In the genomic region with DNA sequence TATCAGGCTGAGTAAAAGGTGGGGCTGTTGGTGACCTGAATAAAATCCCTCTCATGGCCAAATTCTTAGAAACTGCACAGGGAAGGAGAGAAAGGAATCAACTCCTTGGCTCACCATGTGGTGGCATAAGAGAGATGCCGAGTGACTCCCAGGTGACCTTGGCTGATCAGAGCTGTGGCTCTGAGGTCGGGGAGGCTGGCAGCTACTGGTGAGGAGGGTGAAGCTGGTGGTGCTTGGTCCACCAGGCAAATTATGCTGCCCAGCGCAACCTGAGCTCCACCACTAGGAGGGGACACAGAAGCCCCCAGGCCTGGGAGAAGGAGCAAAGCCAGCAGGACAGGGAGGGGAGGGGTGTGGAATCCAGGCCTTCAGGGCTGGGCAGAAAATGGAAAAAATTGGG, we compare ENCODE assay signal across 11 cellular contexts.
A peak's percentile ranks its signal among the peaks of the same experiment; 100 is the strongest.
DNase-seq lines count a peak whose midpoint lies in the region; ATAC-seq and TF ChIP-seq lines count a peak whose summit lies in the region.
"Had no signal": no experiment of that assay in that cellular context is flagged by ENCODE, and none has a peak within 500 bp of the region (broad histone marks: within the 10 kb centered on the region; RNA-seq: fewer than 3 reads in every experiment).

No MANE protein-coding gene starts in this region.

- no peak for DNase-seq in A673 (ENCODE audit: low spot score)
- no peak for DNase-seq in RWPE2 (ENCODE audit: low spot score)
- peak; percentile 57 for DNase-seq in left ventricle myocardium superior
- DNase-seq in ureter (ENCODE audit: low spot score): no peak
- DNase-seq in NCI-H146 (lab: John Stamatoyannopoulos, UW): no peak
- no peak for DNase-seq in activated effector memory CD4-positive, alpha-beta T cell treated with anti-CD3 and anti-CD28 coated beads, Interleukin-2, amount 50 U/mL, for 16 hours
- DNase-seq: activated CD4-positive, alpha-beta T cell treated with anti-CD3 and anti-CD28 coated beads, Interleukin-2, amount 50 U/mL, for 1 hour; kidney glomerular epithelial cell; NCI-H446 had no signal

- BruUV-seq in A673 (replicated peaks; lab: Mats Ljungman, UMichigan): no TSS peak

- POLR2A ChIA-PET in A673 (lab: Charles Lee; ENCODE audit: low non-redundant PET): no interaction called here

- H3K27me3 ChIP-seq in A673 (replicated peaks; ENCODE audit: insufficient read depth, low read depth, low read length, poor library complexity): no peaks in the 10 kb centered on the region
- no peaks in the 10 kb centered on the region for H3K27me3 ChIP-seq in RWPE2 (ENCODE audit: insufficient read depth, poor library complexity, severe bottlenecking)

- peak; percentile 16; the same call in 1 of the 2 replicates for TF ChIP-seq CTCF in A673 (conservative IDR thresholded peaks at IDR 0.05; ENCODE audit: low read depth, low read length)
- peak; percentile 28; the same call in 1 of the 3 replicates for TF ChIP-seq CTCF in GM12872 (IDR thresholded peaks at IDR 0.05; ENCODE audit: insufficient read depth, low read depth, low read length)
- peak; percentile 20 for TF ChIP-seq CTCF in RWPE2 (IDR thresholded peaks at IDR 0.05; ENCODE audit: poor library complexity, severe bottlenecking)

- CTCF ChIA-PET in A673 (lab: Charles Lee): interaction anchor here (1.4 kb wide), 1 partner anchor 545 kb away, joined by 3 read pairs; no protein-coding TSS in a partner anchor

- H3K4me3 ChIP-seq in A673 (ENCODE audit: low read depth, low read length, poor library complexity, severe bottlenecking) (no peak overlapping the region), RWPE2 (ENCODE audit: severe bottlenecking) (no peak overlapping the region)

- intact Hi-C loops in A673 (cut with micrococcal nuclease; ENCODE audit: unreplicated experiment): loop anchor here (10.0 kb wide), 1 partner anchor 473 kb away; the partner anchor contains the start of gene ADRA1B
- intact Hi-C loops in left ventricle myocardium superior (cut with micrococcal nuclease): loop anchor here (10.0 kb wide), 1 partner anchor 473 kb away; the partner anchor contains the start of gene ADRA1B

- no peak overlapping the region for H3K27ac ChIP-seq in A673 (ENCODE audit: low read depth, low read length, poor library complexity, severe bottlenecking)
- no peak overlapping the region for H3K27ac ChIP-seq in RWPE2 (ENCODE audit: poor library complexity, severe bottlenecking)

- peak; percentile 41; the same call in 2 of the 3 replicates for ATAC-seq in RWPE2 (ENCODE audit: low read depth)
- peak; percentile 91 for ATAC-seq in left ventricle myocardium superior
- no peak for ATAC-seq in HG02973 (IDR thresholded peaks at IDR 0.05; ENCODE audit: unreplicated experiment)

- H3K4me1 ChIP-seq in A673 (ENCODE audit: insufficient read depth, low read length, poor library complexity, severe bottlenecking) (no peaks in the 10 kb centered on the region), RWPE2 (ENCODE audit: insufficient read depth, poor library complexity, severe bottlenecking) (no peaks in the 10 kb centered on the region)

- H3K9me3 ChIP-seq in A673 (ENCODE audit: low read depth, low read length, poor library complexity, severe bottlenecking) (no peaks in the 10 kb centered on the region), RWPE2 (ENCODE audit: severe bottlenecking) (no peaks in the 10 kb centered on the region)

- H3K36me3 ChIP-seq in A673 (ENCODE audit: insufficient read depth, low read length, poor library complexity, severe bottlenecking) (no peaks in the 10 kb centered on the region), RWPE2 (ENCODE audit: low read depth) (no peaks in the 10 kb centered on the region)
